ENCODE assay signal across 8 cellular contexts in genomic region chr1:119885903-119886783, GRCh38. TPM values are rescaled to one million over a fixed set of nuclear protein-coding genes. Genes with fewer than 3 reads are reported as not detected.
DNase-seq lines count a peak whose midpoint lies in the region; ATAC-seq and TF ChIP-seq lines count a peak whose summit lies in the region.

No MANE protein-coding gene starts in this region.

- peaks cover 14% of the 10 kb centered on the region for H3K9me3 ChIP-seq in OCI-LY3 (ENCODE audit: insufficient read depth, low read length)
- H3K9me3 ChIP-seq in prostate gland: no peaks in the 10 kb centered on the region

- intact Hi-C loops in prostate gland (cut with DNase I): no loop called here

- peaks cover 5% of the 10 kb centered on the region for H3K36me3 ChIP-seq in OCI-LY3 (replicated peaks; ENCODE audit: low read depth, low read length)
- H3K36me3 ChIP-seq in prostate gland: no peaks in the 10 kb centered on the region

- no peaks in the 10 kb centered on the region for H4K20me1 ChIP-seq in OCI-LY3 (ENCODE audit: insufficient read depth, low read length)

- ATAC-seq in GM18868 (IDR thresholded peaks at IDR 0.05; ENCODE audit: unreplicated experiment): peak; percentile 42
- no peak for ATAC-seq in GM18502 (IDR thresholded peaks at IDR 0.05; ENCODE audit: poor library complexity, unreplicated experiment)

- H3K27ac ChIP-seq in OCI-LY3 (ENCODE audit: low read length): no peak overlapping the region
- no peak overlapping the region for H3K27ac ChIP-seq in prostate gland

- TF ChIP-seq POLR2A in prostate gland (IDR thresholded peaks at IDR 0.05): no peak

- no peak overlapping the region for H3K4me2 ChIP-seq in OCI-LY3 (ENCODE audit: low read length)

- H2AFZ ChIP-seq in OCI-LY3 (ENCODE audit: low read depth, low read length): no peak overlapping the region

- no peak overlapping the region for H3K4me3 ChIP-seq in OCI-LY3 (ENCODE audit: low read length)
- no peak overlapping the region for H3K4me3 ChIP-seq in fibroblast of the aortic adventitia (ENCODE audit: low read depth, low read length)
- H3K4me3 ChIP-seq in prostate gland: no peak overlapping the region

- H3K79me2 ChIP-seq in OCI-LY3 (ENCODE audit: low read length): no peaks in the 10 kb centered on the region

- no peak overlapping the region for H3K9ac ChIP-seq in OCI-LY3 (ENCODE audit: low read length)

- peak; percentile 73 for TF ChIP-seq CTCF in AG09319 (IDR thresholded peaks at IDR 0.05; ENCODE audit: low read depth, low read length)
- TF ChIP-seq CTCF in OCI-LY3 (IDR thresholded peaks at IDR 0.05; ENCODE audit: low read depth, low read length): peak; percentile 94
- TF ChIP-seq CTCF in fibroblast of the aortic adventitia (IDR thresholded peaks at IDR 0.05; ENCODE audit: insufficient read depth, low read length): peak; percentile 63
- TF ChIP-seq CTCF in prostate gland (IDR thresholded peaks at IDR 0.05): peak; percentile 18 to 66 (median 52)

- H3K27me3 ChIP-seq in OCI-LY3 (ENCODE audit: low read depth, low read length) (peaks cover 35% of the 10 kb centered on the region), prostate gland (replicated peaks; ENCODE audit: insufficient read depth) (no peaks in the 10 kb centered on the region)

- 63% methylated on average over 11 of the region's 11 CpGs for WGBS in prostate gland

- H3K4me1 ChIP-seq in OCI-LY3 (ENCODE audit: low read length): no peaks in the 10 kb centered on the region
- H3K4me1 ChIP-seq in prostate gland (replicated peaks): no peaks in the 10 kb centered on the region

- DNase-seq in AG09319 (ENCODE audit: extremely low read depth, low read depth) (no peak), fibroblast of the aortic adventitia (ENCODE audit: low read depth) (peak; percentile 27), prostate gland (ENCODE audit: low spot score) (peak; percentile 35), cerebellar nuclear complex (lab: John Stamatoyannopoulos, UW) (no peak)
- DNase-seq in activated T-cell treated with anti-CD3 and anti-CD28 coated beads, Interleukin-2, amount 50 U/mL, for 1 hour: peak; percentile 46

RNA-seq across cellular contexts. Expression of gene ADAM30, which starts 10.2 kb away (rescaled TPM):
- total RNA-seq in fibroblast of the aortic adventitia (ENCODE audit: low replicate concordance) (not detected in 2 replicates), prostate gland (1 to 10 TPM in 1 of 2 donors, not detected in 1; 2.0 TPM)

Comparison
In these comparisons a context has a peak if more than half of its experiments do, and no peak if none do; other contexts are left out.
1. DNase-seq: peak in activated T-cell treated with anti-CD3 and anti-CD28 coated beads, Interleukin-2, amount 50 U/mL, for 1 hour (single experiment), fibroblast of the aortic adventitia (single experiment) and prostate gland (single experiment); none in AG09319 (single experiment) and cerebellar nuclear complex (0 of 2).
2. Peak in every context shown above with its lines, with median percentiles within 50 percentile points of each other: CTCF ChIP-seq.